ENCODE assay signal across 1 cellular context in the genomic region with DNA sequence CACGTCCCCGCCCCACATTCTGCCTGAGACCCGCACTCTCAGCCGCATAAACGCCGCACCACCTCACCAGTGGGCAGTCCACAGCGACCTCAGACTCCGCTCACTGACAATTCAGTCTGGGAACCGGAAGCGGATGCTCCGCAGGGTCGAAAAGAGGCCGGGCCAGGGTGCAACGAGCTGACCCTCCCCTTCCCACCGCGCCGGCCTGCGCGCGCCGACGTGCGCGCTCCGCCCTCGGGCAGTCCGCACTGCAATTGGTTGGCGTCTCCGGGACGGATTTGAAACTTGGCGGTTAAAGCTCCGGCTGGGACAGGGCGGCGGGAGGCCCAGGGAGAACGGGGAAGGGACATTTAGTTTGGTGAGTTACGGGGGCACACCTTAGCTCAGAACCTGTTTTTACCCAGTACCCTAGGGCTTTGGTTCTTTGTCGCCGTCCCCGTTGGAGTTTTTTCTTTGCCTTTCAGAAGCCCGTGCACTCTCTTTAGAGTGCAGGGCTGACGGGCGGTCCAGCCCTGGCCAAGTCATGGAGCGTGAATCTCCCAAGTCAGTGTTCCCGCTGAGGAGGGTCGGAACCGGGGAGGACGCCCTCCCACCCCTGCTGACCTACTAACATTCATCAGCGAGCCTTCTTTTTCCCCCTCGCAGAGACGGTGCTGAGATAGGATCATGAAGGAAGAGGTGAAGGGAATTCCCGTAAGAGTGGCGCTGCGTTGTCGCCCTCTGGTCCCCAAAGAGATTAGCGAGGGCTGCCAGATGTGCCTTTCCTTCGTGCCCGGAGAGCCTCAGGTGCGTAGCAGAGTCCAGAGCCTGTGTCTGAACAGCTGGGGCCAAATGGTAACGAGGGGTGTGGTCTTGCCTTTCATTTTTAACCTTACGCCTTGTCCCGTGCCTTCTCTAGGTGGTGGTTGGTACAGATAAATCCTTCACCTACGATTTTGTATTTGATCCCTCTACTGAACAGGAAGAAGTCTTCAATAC.
A peak's percentile ranks its signal among the peaks of the same experiment; 100 is the strongest.
TF ChIP-seq lines count a peak whose summit lies in the region.

A gene with protein sequence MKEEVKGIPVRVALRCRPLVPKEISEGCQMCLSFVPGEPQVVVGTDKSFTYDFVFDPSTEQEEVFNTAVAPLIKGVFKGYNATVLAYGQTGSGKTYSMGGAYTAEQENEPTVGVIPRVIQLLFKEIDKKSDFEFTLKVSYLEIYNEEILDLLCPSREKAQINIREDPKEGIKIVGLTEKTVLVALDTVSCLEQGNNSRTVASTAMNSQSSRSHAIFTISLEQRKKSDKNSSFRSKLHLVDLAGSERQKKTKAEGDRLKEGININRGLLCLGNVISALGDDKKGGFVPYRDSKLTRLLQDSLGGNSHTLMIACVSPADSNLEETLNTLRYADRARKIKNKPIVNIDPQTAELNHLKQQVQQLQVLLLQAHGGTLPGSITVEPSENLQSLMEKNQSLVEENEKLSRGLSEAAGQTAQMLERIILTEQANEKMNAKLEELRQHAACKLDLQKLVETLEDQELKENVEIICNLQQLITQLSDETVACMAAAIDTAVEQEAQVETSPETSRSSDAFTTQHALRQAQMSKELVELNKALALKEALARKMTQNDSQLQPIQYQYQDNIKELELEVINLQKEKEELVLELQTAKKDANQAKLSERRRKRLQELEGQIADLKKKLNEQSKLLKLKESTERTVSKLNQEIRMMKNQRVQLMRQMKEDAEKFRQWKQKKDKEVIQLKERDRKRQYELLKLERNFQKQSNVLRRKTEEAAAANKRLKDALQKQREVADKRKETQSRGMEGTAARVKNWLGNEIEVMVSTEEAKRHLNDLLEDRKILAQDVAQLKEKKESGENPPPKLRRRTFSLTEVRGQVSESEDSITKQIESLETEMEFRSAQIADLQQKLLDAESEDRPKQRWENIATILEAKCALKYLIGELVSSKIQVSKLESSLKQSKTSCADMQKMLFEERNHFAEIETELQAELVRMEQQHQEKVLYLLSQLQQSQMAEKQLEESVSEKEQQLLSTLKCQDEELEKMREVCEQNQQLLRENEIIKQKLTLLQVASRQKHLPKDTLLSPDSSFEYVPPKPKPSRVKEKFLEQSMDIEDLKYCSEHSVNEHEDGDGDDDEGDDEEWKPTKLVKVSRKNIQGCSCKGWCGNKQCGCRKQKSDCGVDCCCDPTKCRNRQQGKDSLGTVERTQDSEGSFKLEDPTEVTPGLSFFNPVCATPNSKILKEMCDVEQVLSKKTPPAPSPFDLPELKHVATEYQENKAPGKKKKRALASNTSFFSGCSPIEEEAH (plus strand): TSS at position 312 of the 978 bp plus-strand sequence. CDS start 355 bp downstream, at position 667.
A gene with protein sequence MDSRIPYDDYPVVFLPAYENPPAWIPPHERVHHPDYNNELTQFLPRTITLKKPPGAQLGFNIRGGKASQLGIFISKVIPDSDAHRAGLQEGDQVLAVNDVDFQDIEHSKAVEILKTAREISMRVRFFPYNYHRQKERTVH (minus strand): TSS at position 135 of the 978 bp plus-strand sequence. CDS start 586 bp downstream, outside the sequence.

TF ChIP-seq in K562, 482 proteins besides CTCF, POLR2A, EP300 and RAD21 (continued from another document and continues in another):
- TF ChIP-seq ARID4B (CRISPR knock-in tag; IDR thresholded peaks at IDR 0.05) (no peak), CBFB (CRISPR knock-in tag; IDR thresholded peaks at IDR 0.05) (no peak), JUN (IDR thresholded peaks at IDR 0.05; ENCODE audit: borderline replicate concordance, low read depth, low read length) (no peak), JUN (CRISPR knock-in tag; IDR thresholded peaks at IDR 0.05; ENCODE audit: borderline replicate concordance) (no peak), ESRRA (IDR thresholded peaks at IDR 0.05; ENCODE audit: borderline replicate concordance, low read depth) (0 out of 2 replicates have a peak, but pooled peaks have one; percentile 41), GMEB1 (CRISPR knock-in tag; IDR thresholded peaks at IDR 0.05) (peak; percentile 87), NFATC3 (IDR thresholded peaks at IDR 0.05) (no peak), U2AF1 (optimal IDR thresholded peaks at IDR 0.05; ENCODE audit: low read depth, low read length) (no peak), ZNF12 (CRISPR knock-in tag; IDR thresholded peaks at IDR 0.05) (no peak), SMARCA4 (IDR thresholded peaks at IDR 0.05) (0 out of 2 replicates have a peak, but pooled peaks have one; percentile 28), BHLHE40 (IDR thresholded peaks at IDR 0.05; ENCODE audit: low read length) (no peak), THAP12 (CRISPR knock-in tag; IDR thresholded peaks at IDR 0.05) (no peak), YBX1 (IDR thresholded peaks at IDR 0.05) (no peak), IRF9 (tag; IDR thresholded peaks at IDR 0.05) (no peak), ZNF655 (CRISPR knock-in tag; IDR thresholded peaks at IDR 0.05) (no peak), ZNF134 (CRISPR knock-in tag; conservative IDR thresholded peaks at IDR 0.05) (no peak), ZFX (CRISPR knock-in tag; IDR thresholded peaks at IDR 0.05) (no peak), PHB2 (IDR thresholded peaks at IDR 0.05; ENCODE audit: low read depth) (no peak), LEF1 (IDR thresholded peaks at IDR 0.05) (no peak), HEY1 (CRISPR knock-in tag; IDR thresholded peaks at IDR 0.05; ENCODE audit: borderline replicate concordance) (no peak), TAL1 (IDR thresholded peaks at IDR 0.05) (no peak), TOE1 (IDR thresholded peaks at IDR 0.05; ENCODE audit: borderline replicate concordance) (0 out of 2 replicates have a peak, but pooled peaks have one; percentile 28), TOE1 (CRISPR knock-in tag; IDR thresholded peaks at IDR 0.05; ENCODE audit: borderline replicate concordance, low read depth) (no peak), ZNF830 (CRISPR knock-in tag; IDR thresholded peaks at IDR 0.05) (no peak), GABPA (tag; conservative IDR thresholded peaks at IDR 0.05; ENCODE audit: low read depth) (peak; percentile 92), EGR1 (conservative IDR thresholded peaks at IDR 0.05) (no peak)
- TF ChIP-seq, protein P1, sequence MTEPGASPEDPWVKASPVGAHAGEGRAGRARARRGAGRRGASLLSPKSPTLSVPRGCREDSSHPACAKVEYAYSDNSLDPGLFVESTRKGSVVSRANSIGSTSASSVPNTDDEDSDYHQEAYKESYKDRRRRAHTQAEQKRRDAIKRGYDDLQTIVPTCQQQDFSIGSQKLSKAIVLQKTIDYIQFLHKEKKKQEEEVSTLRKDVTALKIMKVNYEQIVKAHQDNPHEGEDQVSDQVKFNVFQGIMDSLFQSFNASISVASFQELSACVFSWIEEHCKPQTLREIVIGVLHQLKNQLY (CRISPR knock-in tag; conservative IDR thresholded peaks at IDR 0.05): no peak
